ENCODE assay signal across 21 cellular contexts in genomic region chr4:158896459-158897238, GRCh38.
DNase-seq lines count a peak whose midpoint lies in the region; ATAC-seq, FAIRE-seq and TF ChIP-seq lines count a peak whose summit lies in the region.
"Had no signal": no experiment of that assay in that cellular context is flagged by ENCODE, and none has a peak within 500 bp of the region (broad histone marks: within the 10 kb centered on the region; RNA-seq: fewer than 3 reads in every experiment).

No MANE protein-coding gene starts in this region.

- peak overlapping the region in 2 of 7 donors; percentile 39 to 78 for H3K4me3 Mint-ChIP-seq in CD8-positive, alpha-beta memory T cell
- H3K4me3 Mint-ChIP-seq in T-helper 17 cell, result no peak overlapping the region
- H3K4me3 Mint-ChIP-seq: activated CD4-positive, alpha-beta T cell treated with anti-CD3 and anti-CD28 coated beads for 36 hours; activated naive CD8-positive, alpha-beta T cell treated with anti-CD3 and anti-CD28 coated beads, Interleukin-2, amount 10 ng/mL, durations not matched to agents 7 days and 5 days; naive thymus-derived CD8-positive, alpha-beta T cell; stimulated activated memory B cell treated with anti-CD40 and anti-IgM and Interleukin-4, amounts not matched to agents 10 μg/mL and 1 μg/mL and 100 μg/mL, for 72 hours had no signal

- H3K27me3 ChIP-seq in CD8-positive, alpha-beta memory T cell (ENCODE audit: insufficient read depth, low read length, poor library complexity, severe bottlenecking), result no peaks in the 10 kb centered on the region
- H3K27me3 ChIP-seq: esophagus muscularis mucosa, right lobe of liver had no signal

- TF ChIP-seq CTCF in epithelial cell of esophagus (IDR thresholded peaks at IDR 0.05; ENCODE audit: insufficient read depth, low read depth, low read length, missing control alignments) (no peak), D721Med (IDR thresholded peaks at IDR 0.05; ENCODE audit: insufficient read depth, missing control alignments) (no peak)

- H3K36me3 ChIP-seq in CD8-positive, alpha-beta memory T cell (ENCODE audit: insufficient read depth, low read length), result no peaks in the 10 kb centered on the region

- peak overlapping the region; percentile 45 for H3K27ac ChIP-seq in CD8-positive, alpha-beta memory T cell (ENCODE audit: low read depth, low read length)
- H3K27ac ChIP-seq: right lobe of liver, RWPE1 had no signal

- peak in 1 of 5 donors; percentile 28 for DNase-seq in CD8-positive, alpha-beta memory T cell
- DNase-seq in T-helper 17 cell, result no peak
- peak; percentile 17 for DNase-seq in epithelial cell of esophagus (ENCODE audit: low read depth)
- peak; percentile 41 for DNase-seq in pulmonary artery endothelial cell (ENCODE audit: low read depth, low spot score)
- DNase-seq in H4 (ENCODE audit: low spot score), result no peak
- no peak for DNase-seq in stimulated activated naive CD4-positive, alpha-beta T cell treated with Interleukin-2 at 50 U/mL for 16 hours (lab: John Stamatoyannopoulos, UW)
- DNase-seq in D721Med (ENCODE audit: insufficient read length, low spot score), result no peak
- no peak for DNase-seq in 8988T
- DNase-seq: activated CD4-positive, alpha-beta T cell treated with anti-CD3 and anti-CD28 coated beads for 36 hours; activated naive CD8-positive, alpha-beta T cell treated with anti-CD3 and anti-CD28 coated beads, Interleukin-2, amount 10 ng/mL, durations not matched to agents 7 days and 5 days; activated T-cell treated with anti-CD3 and anti-CD28 coated beads, Interleukin-2, amount 50 U/mL, for 48 hours; hippocampal formation; MV-4-11; right lobe of liver had no signal

- peaks cover 13 to 24% (median 23%) of the 10 kb centered on the region in 3 donors for H3K4me1 Mint-ChIP-seq in CD8-positive, alpha-beta memory T cell
- H3K4me1 Mint-ChIP-seq in T-helper 17 cell, result no peaks in the 10 kb centered on the region
- H3K4me1 Mint-ChIP-seq: activated naive CD8-positive, alpha-beta T cell treated with anti-CD3 and anti-CD28 coated beads, Interleukin-2, amount 10 ng/mL, durations not matched to agents 7 days and 5 days; stimulated activated memory B cell treated with anti-CD40 and anti-IgM and Interleukin-4, amounts not matched to agents 10 μg/mL and 1 μg/mL and 100 μg/mL, for 72 hours had no signal

- peak overlapping the region; percentile 75 to 92 (median 89) for H3K27ac Mint-ChIP-seq in CD8-positive, alpha-beta memory T cell
- H3K27ac Mint-ChIP-seq in T-helper 17 cell, result peak overlapping the region; percentile 5
- H3K27ac Mint-ChIP-seq: activated CD4-positive, alpha-beta T cell treated with anti-CD3 and anti-CD28 coated beads for 36 hours; activated naive CD8-positive, alpha-beta T cell treated with anti-CD3 and anti-CD28 coated beads, Interleukin-2, amount 10 ng/mL, durations not matched to agents 7 days and 5 days; stimulated activated memory B cell treated with anti-CD40 and anti-IgM and Interleukin-4, amounts not matched to agents 10 μg/mL and 1 μg/mL and 100 μg/mL, for 72 hours had no signal

- CTCF ChIA-PET in CD8-positive, alpha-beta memory T cell (lab: Charles Lee), result no interaction called here

- POLR2A ChIA-PET in CD8-positive, alpha-beta memory T cell (lab: Charles Lee), result no interaction called here

- no peaks in the 10 kb centered on the region for H3K27me3 Mint-ChIP-seq in CD8-positive, alpha-beta memory T cell
- H3K27me3 Mint-ChIP-seq in T-helper 17 cell, result no peaks in the 10 kb centered on the region
- H3K27me3 Mint-ChIP-seq: activated CD4-positive, alpha-beta T cell treated with anti-CD3 and anti-CD28 coated beads for 36 hours; activated naive CD8-positive, alpha-beta T cell treated with anti-CD3 and anti-CD28 coated beads, Interleukin-2, amount 10 ng/mL, durations not matched to agents 7 days and 5 days; naive thymus-derived CD8-positive, alpha-beta T cell; stimulated activated memory B cell treated with anti-CD40 and anti-IgM and Interleukin-4, amounts not matched to agents 10 μg/mL and 1 μg/mL and 100 μg/mL, for 72 hours had no signal

- peaks cover 21 to 54% (median 40%) of the 10 kb centered on the region in 3 donors for H3K36me3 Mint-ChIP-seq in CD8-positive, alpha-beta memory T cell
- H3K36me3 Mint-ChIP-seq in T-helper 17 cell (ENCODE audit: low read depth), result peaks cover 15% of the 10 kb centered on the region
- H3K36me3 Mint-ChIP-seq: stimulated activated memory B cell treated with anti-CD40 and anti-IgM and Interleukin-4, amounts not matched to agents 10 μg/mL and 1 μg/mL and 100 μg/mL, for 72 hours had no signal

- no peak overlapping the region for H3K4me3 ChIP-seq in CD8-positive, alpha-beta memory T cell (ENCODE audit: low read length)
- H3K4me3 ChIP-seq in epithelial cell of esophagus (ENCODE audit: low read length), result no peak overlapping the region
- H3K4me3 ChIP-seq: esophagus muscularis mucosa, right lobe of liver had no signal

- FAIRE-seq in D721Med (lab: Jason Lieb, UNC), result no peak
- FAIRE-seq: H54, urothelium cell line had no signal

- no peak for ATAC-seq in T-helper 17 cell
- ATAC-seq: activated CD4-positive, alpha-beta T cell treated with anti-CD3 and anti-CD28 coated beads for 36 hours; left lobe of liver; naive thymus-derived CD8-positive, alpha-beta T cell; stimulated activated memory B cell treated with anti-CD40 and anti-IgM and Interleukin-4, amounts not matched to agents 10 μg/mL and 1 μg/mL and 100 μg/mL, for 72 hours had no signal

- H3K4me1 ChIP-seq in CD8-positive, alpha-beta memory T cell (ENCODE audit: insufficient read depth, low read length), result no peaks in the 10 kb centered on the region

- peaks cover 0 to 4% (median 0%) of the 10 kb centered on the region in 5 donors for H3K9me3 Mint-ChIP-seq in CD8-positive, alpha-beta memory T cell

- no peaks in the 10 kb centered on the region for H3K9me3 ChIP-seq in CD8-positive, alpha-beta memory T cell (ENCODE audit: low read length)
- no peaks in the 10 kb centered on the region for H3K9me3 ChIP-seq in T-helper 17 cell (ENCODE audit: control insufficient read depth, low read length, poor library complexity, severe bottlenecking)
- H3K9me3 ChIP-seq: esophagus muscularis mucosa, right lobe of liver had no signal

Comparison
In these comparisons a context has a peak if more than half of its experiments do, and no peak if none do; other contexts are left out.
1. DNase-seq: peak in epithelial cell of esophagus (single experiment) and pulmonary artery endothelial cell (single experiment); none in T-helper 17 cell (0 of 3), H4 (single experiment), stimulated activated naive CD4-positive, alpha-beta T cell treated with Interleukin-2 at 50 U/mL for 16 hours (single experiment), D721Med (single experiment) and 8988T (single experiment).